Comparison of ENCODE assay signal across 8 cellular contexts in the genomic region with DNA sequence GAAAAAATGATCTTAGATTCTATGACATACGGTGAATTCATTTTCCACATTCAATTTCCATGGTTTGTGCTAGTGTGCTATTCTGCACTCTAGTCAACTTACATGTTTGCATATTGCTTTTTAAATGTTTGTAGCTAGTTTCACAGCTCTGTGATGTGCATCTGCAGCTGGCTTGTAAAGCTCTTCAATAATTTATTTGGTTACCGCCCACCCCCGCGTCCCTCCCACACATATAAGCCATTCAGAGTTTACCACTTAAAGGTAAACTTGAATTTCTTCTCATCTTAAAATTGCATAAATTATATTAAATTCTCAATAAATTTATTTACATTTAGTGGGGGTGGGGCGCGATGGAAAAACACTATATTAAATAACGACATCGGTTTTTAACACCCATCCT. TPM values are rescaled to one million over a fixed set of nuclear protein-coding genes. Genes with fewer than 3 reads are reported as not detected.
DNase-seq lines count a peak whose midpoint lies in the region; ATAC-seq and TF ChIP-seq lines count a peak whose summit lies in the region.

No MANE protein-coding gene starts in this region.

- peak overlapping the region in 7 of 12 donors; percentile 70 to 87 (median 80) for H3K27ac ChIP-seq in heart left ventricle

- H3K36me3 ChIP-seq in heart left ventricle = peaks cover 0 to 5% (median 0%) of the 10 kb centered on the region in 9 donors
- H3K36me3 ChIP-seq in skeletal muscle satellite cell (ENCODE audit: insufficient read depth, low read length) = no peaks in the 10 kb centered on the region

- peaks cover 27% of the 10 kb centered on the region for H3K4me1 Mint-ChIP-seq in activated T-cell treated with anti-CD3 and anti-CD28 coated beads, Interleukin-2, amount 50 U/mL, for 4 hours (ENCODE audit: low read depth)

- intact Hi-C loops in heart left ventricle (cut with DNase I) = loop anchor here in 7 of 10 donors (5.0 to 10.0 kb wide), 6 partner anchors 161 to 821 kb away; no protein-coding TSS in a partner anchor

- in situ Hi-C loops in G401 (cut with HindIII; ENCODE audit: low sequenced_read_pairs) = no loop called here

- no peaks in the 10 kb centered on the region for H3K9me3 Mint-ChIP-seq in activated T-cell treated with anti-CD3 and anti-CD28 coated beads, Interleukin-2, amount 50 U/mL, for 4 hours

- ATAC-seq in GM21528 (IDR thresholded peaks at IDR 0.05; ENCODE audit: low FRiP score, unreplicated experiment) = peak; percentile 53
- no peak for ATAC-seq in activated T-cell treated with anti-CD3 and anti-CD28 coated beads, Interleukin-2, amount 50 U/mL, for 4 hours
- ATAC-seq in heart left ventricle = peak in 2 of 4 donors; percentile 16 to 31

- no peaks in the 10 kb centered on the region for H3K9me3 ChIP-seq in heart left ventricle
- H3K9me3 ChIP-seq in skeletal muscle satellite cell (replicated peaks; ENCODE audit: low read length) = no peaks in the 10 kb centered on the region

- no peak for TF ChIP-seq POLR2A in heart left ventricle (IDR thresholded peaks at IDR 0.05)

- DNase-seq in DMS114 treated with DMSO at 0.1 percent for 48 hours (lab: John Stamatoyannopoulos, UW; ENCODE audit: unreplicated experiment) (peak; percentile 50), LNCaP clone FGC (ENCODE audit: low read depth) (no peak), heart left ventricle (peak in 1 of 5 donors; percentile 4), cerebellar cortex (ENCODE audit: low spot score) (no peak), G401 (ENCODE audit: low spot score) (no peak)
- no peak for DNase-seq in activated T-cell treated with anti-CD3 and anti-CD28 coated beads, Interleukin-2, amount 50 U/mL, for 4 hours

- peak overlapping the region; percentile 91 for H3K4me3 Mint-ChIP-seq in activated T-cell treated with anti-CD3 and anti-CD28 coated beads, Interleukin-2, amount 50 U/mL, for 4 hours

- peak overlapping the region; percentile 72 for H3K4me2 ChIP-seq in skeletal muscle satellite cell (ENCODE audit: low read length)

- H3K4me1 ChIP-seq in heart left ventricle = peaks cover 0 to 18% (median 4%) of the 10 kb centered on the region in 12 donors
- no peaks in the 10 kb centered on the region for H3K4me1 ChIP-seq in skeletal muscle satellite cell (ENCODE audit: control insufficient read depth, insufficient read depth, low read length)

- H3K9ac ChIP-seq in skeletal muscle satellite cell (ENCODE audit: low read depth, low read length) = peak overlapping the region; percentile 89

- 2 to 22% (median 11%) methylated on average over 8 of the region's 8 CpGs for WGBS in heart left ventricle, 4 donors

- TF ChIP-seq CTCF in LNCaP clone FGC (IDR thresholded peaks at IDR 0.05; ENCODE audit: control insufficient read depth, extremely low read depth, insufficient read depth) = no peak
- no peak for TF ChIP-seq CTCF in heart left ventricle (IDR thresholded peaks at IDR 0.05)

- H3K27me3 ChIP-seq in heart left ventricle (peaks cover 0 to 42% (median 0%) of the 10 kb centered on the region in 9 donors), skeletal muscle satellite cell (ENCODE audit: control insufficient read depth, insufficient read depth, low read length) (no peaks in the 10 kb centered on the region)

- no peaks in the 10 kb centered on the region for H3K27me3 Mint-ChIP-seq in activated T-cell treated with anti-CD3 and anti-CD28 coated beads, Interleukin-2, amount 50 U/mL, for 4 hours (ENCODE audit: low read depth)

- no peaks in the 10 kb centered on the region for H3K36me3 Mint-ChIP-seq in activated T-cell treated with anti-CD3 and anti-CD28 coated beads, Interleukin-2, amount 50 U/mL, for 4 hours (ENCODE audit: insufficient read depth)

- H3K4me3 ChIP-seq in LNCaP clone FGC (ENCODE audit: low read depth, low read length) = peak overlapping the region; percentile 70
- peak overlapping the region; percentile 37 to 84 (median 68) for H3K4me3 ChIP-seq in heart left ventricle
- H3K4me3 ChIP-seq in skeletal muscle satellite cell (ENCODE audit: low read length) = peak overlapping the region; percentile 85

RNA-seq across cellular contexts. Expression of a gene that starts 0.3 kb away (rescaled TPM):
- total RNA-seq in activated T-cell treated with anti-CD3 and anti-CD28 coated beads, Interleukin-2, amount 50 U/mL, for 4 hours = 10 to 100 TPM; 23.8 to 29.5 (median 26.7) TPM
- total RNA-seq in heart left ventricle = 10 to 100 TPM; 10.4 to 32.3 (median 26.2) TPM
- polyA plus RNA-seq in heart left ventricle = 10 to 100 TPM; 13.7 to 33.5 TPM
- 10.1 and 12.2 TPM in 2 replicates for total RNA-seq in skeletal muscle satellite cell (2012; rRNA removed)
- 7.1 and 9.1 TPM in 2 replicates for total RNA-seq in G401 (2014; rRNA removed; shearing (Covaris generic))
